ENCODE assay signal across 22 cellular contexts in the genomic region with DNA sequence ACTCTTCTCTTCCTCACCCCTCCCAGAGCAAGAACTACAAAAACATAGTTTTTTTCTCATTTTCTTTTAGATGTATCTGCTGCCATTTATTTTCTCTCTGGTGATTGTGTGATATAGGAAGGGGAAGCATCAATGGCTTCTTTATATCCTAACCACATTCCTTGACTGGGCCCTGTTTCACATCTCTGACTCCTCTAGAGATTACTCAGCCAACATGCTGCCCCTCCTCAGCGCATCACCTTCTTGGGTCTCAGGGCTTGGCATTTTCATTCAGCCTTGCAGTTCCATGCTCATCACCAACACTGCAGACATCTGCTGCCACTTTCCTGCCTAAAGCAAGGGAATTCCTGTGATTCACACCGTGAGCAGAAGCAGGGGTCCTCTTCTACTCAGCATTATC.
"Had no signal": no experiment of that assay in that cellular context is flagged by ENCODE, and none has a peak within 500 bp of the region (broad histone marks: within the 10 kb centered on the region; RNA-seq: fewer than 3 reads in every experiment).

No MANE protein-coding gene starts in this region.

- H3K27ac Mint-ChIP-seq: activated CD4-positive, alpha-beta T cell treated with anti-CD3 and anti-CD28 coated beads, Interleukin-2, amount 10 ng/mL, durations not matched to agents 24 days and 14 days; activated naive CD4-positive, alpha-beta T cell treated with anti-CD3 and anti-CD28 coated beads, Interleukin-2, amount 50 U/mL, for 72 hours; activated T-cell treated with anti-CD3 and anti-CD28 coated beads, Interleukin-2, amount 50 U/mL, for 72 hours; nephron progenitor cell had no signal

- ATAC-seq: activated naive CD4-positive, alpha-beta T cell treated with anti-CD3 and anti-CD28 coated beads, Interleukin-2, amount 50 U/mL, for 72 hours; activated T-cell treated with anti-CD3 and anti-CD28 coated beads, Interleukin-2, amount 50 U/mL, for 72 hours had no signal

- H3K4me3 ChIP-seq: lung, tibial nerve, vagina had no signal

- H3K27me3 Mint-ChIP-seq: activated CD4-positive, alpha-beta T cell treated with anti-CD3 and anti-CD28 coated beads, Interleukin-2, amount 10 ng/mL, durations not matched to agents 24 days and 14 days had no signal

- H3K36me3 ChIP-seq: tibial nerve, vagina had no signal

- H3K9me3 Mint-ChIP-seq: activated CD4-positive, alpha-beta T cell treated with anti-CD3 and anti-CD28 coated beads, Interleukin-2, amount 10 ng/mL, durations not matched to agents 24 days and 14 days; activated naive CD4-positive, alpha-beta T cell treated with anti-CD3 and anti-CD28 coated beads, Interleukin-2, amount 50 U/mL, for 72 hours; activated T-cell treated with anti-CD3 and anti-CD28 coated beads, Interleukin-2, amount 50 U/mL, for 72 hours had no signal

- DNase-seq: activated CD8-positive, alpha-beta memory T cell treated with anti-CD3 and anti-CD28 coated beads for 24 hours; activated gamma-delta T cell treated with Interleukin-2 at 50 U/mL for 16 hours; activated T-cell treated with anti-CD3 and anti-CD28 coated beads, Interleukin-2, amount 50 U/mL, for 72 hours; amniotic stem cell; dermis blood vessel endothelial cell; effector memory CD4-positive, alpha-beta T cell; hippocampal formation; midbrain; nephron progenitor cell; occipital lobe; posterior cingulate gyrus; retina; stimulated activated naive CD4-positive, alpha-beta T cell treated with Interleukin-2 at 50 U/mL for 16 hours; T-helper 1 cell; T1000 had no signal

- FAIRE-seq: endothelial cell of umbilical vein, islet of Langerhans had no signal

- H3K9me3 ChIP-seq: tibial nerve, vagina had no signal

- H3K4me1 ChIP-seq: tibial nerve, vagina had no signal

- H3K4me1 Mint-ChIP-seq: nephron progenitor cell had no signal

- H3K27ac ChIP-seq: tibial nerve, vagina had no signal

- H3K27me3 ChIP-seq: tibial nerve, vagina had no signal

- H3K4me3 Mint-ChIP-seq: activated CD4-positive, alpha-beta T cell treated with anti-CD3 and anti-CD28 coated beads, Interleukin-2, amount 10 ng/mL, durations not matched to agents 24 days and 14 days; activated T-cell treated with anti-CD3 and anti-CD28 coated beads, Interleukin-2, amount 50 U/mL, for 72 hours; nephron progenitor cell had no signal

- H3K36me3 Mint-ChIP-seq: activated naive CD4-positive, alpha-beta T cell treated with anti-CD3 and anti-CD28 coated beads, Interleukin-2, amount 50 U/mL, for 72 hours had no signal
